Comparison of ENCODE assay signal across 13 cellular contexts in genomic region chr20:63848003-63848911, GRCh38. TPM values are rescaled to one million over a fixed set of nuclear protein-coding genes. Genes with fewer than 3 reads are reported as not detected.
A peak's percentile ranks its signal among the peaks of the same experiment; 100 is the strongest.
DNase-seq lines count a peak whose midpoint lies in the region; ATAC-seq, FAIRE-seq and TF ChIP-seq lines count a peak whose summit lies in the region.
"Had no signal": no experiment of that assay in that cellular context is flagged by ENCODE, and none has a peak within 500 bp of the region (broad histone marks: within the 10 kb centered on the region; RNA-seq: fewer than 3 reads in every experiment).

No MANE protein-coding gene starts in this region.

- peaks cover 34% of the 10 kb centered on the region for H3K4me1 ChIP-seq in NT2/D1 (ENCODE audit: insufficient read depth, insufficient read length)
- H3K4me1 ChIP-seq in endodermal cell (ENCODE audit: control insufficient read depth, insufficient read depth, low read length) = peaks cover 6% of the 10 kb centered on the region
- H3K4me1 ChIP-seq in HepG2 (ENCODE audit: insufficient read depth, low read length) = peaks cover 41% of the 10 kb centered on the region
- H3K4me1 ChIP-seq in thyroid gland = peaks cover 7 to 30% of the 10 kb centered on the region in 2 donors
- H3K4me1 ChIP-seq in SK-N-SH (ENCODE audit: control insufficient read depth in 1 of 2, insufficient read depth in 2 of 2, low read depth in 1 of 2, low read length in 1 of 2) = peaks cover 0 to 5% of the 10 kb centered on the region in 2 experiments; a peak in 1 of 4 replicates

- H3K9ac ChIP-seq in NT2/D1 (ENCODE audit: insufficient read length, low read depth) (peak overlapping the region; percentile 68), endodermal cell (ENCODE audit: extremely low read depth, low read length, poor library complexity, severe bottlenecking) (no peak overlapping the region), HepG2 (ENCODE audit: insufficient read depth, low read depth, low read length) (peak overlapping the region; percentile 39; the same call in 1 of the 2 replicates), SK-N-SH (no peak overlapping the region)

- CTCF ChIA-PET in HepG2 (lab: Yijun Ruan, JAX; ENCODE audit: low intra/inter-chr PET ratio, low total read pairs) = no interaction called here
- CTCF ChIA-PET in SK-N-SH (lab: Yijun Ruan, JAX) = interaction anchor here (0.9 to 1.7 kb wide), 3 partner anchors 18 to 73 kb away, joined by 3 to 7 read pairs (median 5); no protein-coding TSS in a partner anchor

- H3K36me3 ChIP-seq in NT2/D1 (ENCODE audit: insufficient read depth, insufficient read length, low read length) (no peaks in the 10 kb centered on the region), endodermal cell (ENCODE audit: control insufficient read depth, insufficient read depth, low read length) (no peaks in the 10 kb centered on the region), HepG2 (replicated peaks in 1 of 2; ENCODE audit: control insufficient read depth in 1 of 2, insufficient read depth in 2 of 2, low read length in 2 of 2) (no peaks in the 10 kb centered on the region), thyroid gland (no peaks in the 10 kb centered on the region), SK-N-SH (replicated peaks in 1 of 2; ENCODE audit: control insufficient read depth in 1 of 2, insufficient read depth in 2 of 2, low read length in 1 of 2) (no peaks in the 10 kb centered on the region)

- H3K27ac ChIP-seq in endodermal cell (ENCODE audit: low read depth, low read length) (peak overlapping the region; percentile 41), HepG2 (ENCODE audit: extremely low read length, insufficient read depth, low read length) (no peak overlapping the region), thyroid gland (peak overlapping the region; percentile 36 to 65 (median 38)), SK-N-SH (ENCODE audit: low read depth in 2 of 2, low read length in 1 of 2) (no peak overlapping the region)

- TF ChIP-seq RAD21 in HepG2 (CRISPR knock-in tag; IDR thresholded peaks at IDR 0.05) (0 out of 2 replicates have a peak, but pooled peaks have one; percentile 9), SK-N-SH (IDR thresholded peaks at IDR 0.05; ENCODE audit: low read length) (no peak)

- ATAC-seq in HepG2 (peak; percentile 32), GM18517 (IDR thresholded peaks at IDR 0.05; ENCODE audit: unreplicated experiment) (no peak), HG02938 (IDR thresholded peaks at IDR 0.05; ENCODE audit: unreplicated experiment) (no peak)

- H3K36me3 Mint-ChIP-seq in endodermal cell (ENCODE audit: low read depth) = no peaks in the 10 kb centered on the region
- H3K36me3 Mint-ChIP-seq: CD4-positive, alpha-beta memory T cell had no signal

- no peaks in the 10 kb centered on the region for H3K9me3 ChIP-seq in NT2/D1 (ENCODE audit: insufficient read depth, low read length)
- H3K9me3 ChIP-seq in endodermal cell (ENCODE audit: control insufficient read depth, low read length) = no peaks in the 10 kb centered on the region
- H3K9me3 ChIP-seq in HepG2 (ENCODE audit: low read length) = no peaks in the 10 kb centered on the region
- H3K9me3 ChIP-seq in thyroid gland = no peaks in the 10 kb centered on the region
- H3K9me3 ChIP-seq in SK-N-SH = no peaks in the 10 kb centered on the region

- H3K9me3 Mint-ChIP-seq in endodermal cell = no peaks in the 10 kb centered on the region
- H3K9me3 Mint-ChIP-seq: activated T-helper 2 cell treated with anti-CD3 and anti-CD28 coated beads, Interferon-gamma antibody, Interleukin-2, Interleukin-4, amounts not matched to agents 10 μg/mL and 5 μg/mL and 100 μg/mL, durations not matched to agents 14 hours and 24 hours and 36 hours; CD4-positive, alpha-beta memory T cell had no signal

- peaks cover 7% of the 10 kb centered on the region for H3K27me3 Mint-ChIP-seq in endodermal cell (ENCODE audit: insufficient read depth)

- TF ChIP-seq CTCF in endodermal cell (conservative IDR thresholded peaks at IDR 0.05) = no peak
- TF ChIP-seq CTCF in HepG2 (CRISPR knock-in tag; IDR thresholded peaks at IDR 0.05) = no peak; the same call in 1 of the 2 replicates
- no peak for TF ChIP-seq CTCF in thyroid gland (IDR thresholded peaks at IDR 0.05)
- no peak for TF ChIP-seq CTCF in SK-N-SH (IDR thresholded peaks at IDR 0.05)

- H3K9me2 ChIP-seq in SK-N-SH = no peaks in the 10 kb centered on the region

- 85 to 87% methylated on average over 18 to 28 of the region's 28 CpGs for WGBS in endodermal cell (ENCODE audit: insufficient coverage in 1 of 2, insufficient read length in 1 of 2), 2 experiments
- WGBS in HepG2 (ENCODE audit: low lambda C conversion rate) = 27% methylated on average over 27 of the region's 28 CpGs
- WGBS in thyroid gland, 2 donors = 79 to 84% methylated on average over 15 to 19 of the region's 28 CpGs
- WGBS in SK-N-SH (ENCODE audit: low lambda C conversion rate) = 90% methylated on average over 16 of the region's 28 CpGs

- H3K27ac Mint-ChIP-seq in endodermal cell = no peak overlapping the region
- H3K27ac Mint-ChIP-seq: activated T-helper 2 cell treated with anti-CD3 and anti-CD28 coated beads, Interferon-gamma antibody, Interleukin-2, Interleukin-4, amounts not matched to agents 10 μg/mL and 5 μg/mL and 100 μg/mL, durations not matched to agents 14 hours and 24 hours and 36 hours; CD4-positive, alpha-beta memory T cell had no signal

- H2AFZ ChIP-seq in HepG2 (ENCODE audit: low read length) = no peak overlapping the region
- H2AFZ ChIP-seq in SK-N-SH (ENCODE audit: low read depth) = no peak overlapping the region

- in situ Hi-C loops in HepG2 (cut with HindIII; ENCODE audit: extremely low pct_ligation_motif_present, low pct_unique_long_range_greater_than_20kb) = no loop called here

- H3K79me2 ChIP-seq in HepG2 (ENCODE audit: insufficient read depth, low read length) (no peaks in the 10 kb centered on the region), SK-N-SH (ENCODE audit: insufficient read depth) (no peaks in the 10 kb centered on the region)

- H3F3A ChIP-seq in SK-N-SH (replicated peaks; ENCODE audit: insufficient read depth) = no peaks in the 10 kb centered on the region

- FAIRE-seq in HepG2 (lab: Jason Lieb, UNC) = no peak

- no TSS peak for BruUV-seq in HepG2 (replicated peaks; lab: Mats Ljungman, UMichigan)

- no peak overlapping the region for H3K4me3 Mint-ChIP-seq in endodermal cell

- H4K20me1 ChIP-seq in HepG2 (ENCODE audit: insufficient read depth, low read length) (no peaks in the 10 kb centered on the region), SK-N-SH (ENCODE audit: insufficient read depth) (no peaks in the 10 kb centered on the region)

- H3K27me3 ChIP-seq in NT2/D1 (ENCODE audit: insufficient read depth, insufficient read length) (no peaks in the 10 kb centered on the region), endodermal cell (ENCODE audit: control insufficient read depth, insufficient read depth, low read length, poor library complexity, severe bottlenecking) (no peaks in the 10 kb centered on the region), HepG2 (ENCODE audit: control insufficient read depth in 1 of 2, insufficient read depth in 2 of 2, low read length in 2 of 2) (peaks cover 7 to 25% of the 10 kb centered on the region in 2 experiments), thyroid gland (no peaks in the 10 kb centered on the region), SK-N-SH (ENCODE audit: insufficient read depth) (no peaks in the 10 kb centered on the region)

- no peak for TF ChIP-seq POLR2A in HepG2 (IDR thresholded peaks at IDR 0.05; ENCODE audit: insufficient read depth in 1 of 2, low read depth in 2 of 2, low read length in 2 of 2)
- no peak for TF ChIP-seq POLR2A in thyroid gland (IDR thresholded peaks at IDR 0.05)

- H3K4me3 ChIP-seq in NT2/D1 (ENCODE audit: insufficient read length, low read depth) (peak overlapping the region; percentile 2), endodermal cell (ENCODE audit: low read length) (no peak overlapping the region), HepG2 (replicated peaks in 1 of 3; ENCODE audit: insufficient read depth in 1 of 3, low read depth in 2 of 3, low read length in 3 of 3) (peak overlapping the region; percentile 30 to 71 (median 47)), thyroid gland (replicated peaks in 1 of 3) (no peak overlapping the region), SK-N-SH (ENCODE audit: low read depth in 2 of 2, low read length in 1 of 2) (no peak overlapping the region)

- intact Hi-C loops in HepG2 (cut with micrococcal nuclease; ENCODE audit: unreplicated experiment) = no loop called here
- intact Hi-C loops in thyroid gland (cut with DNase I) = no loop called here

- H3K4me1 Mint-ChIP-seq in endodermal cell = peaks cover 2% of the 10 kb centered on the region

- peak overlapping the region; percentile 66 for H3K4me2 ChIP-seq in HepG2 (ENCODE audit: low read depth, low read length)
- no peak overlapping the region for H3K4me2 ChIP-seq in SK-N-SH

- no peak for DNase-seq in NT2/D1 (ENCODE audit: low read depth, low spot score)
- DNase-seq in endodermal cell = peak; percentile 68
- DNase-seq in HepG2 (ENCODE audit: low spot score) = no peak
- DNase-seq in thyroid gland = no peak
- no peak for DNase-seq in SK-N-SH
- DNase-seq: activated CD4-positive, alpha-beta T cell treated with anti-CD3 and anti-CD28 coated beads, Interleukin-2, amount 50 U/mL, for 1 hour; CD4-positive, alpha-beta memory T cell; KG1; NCI-H2107; T-helper 2 cell had no signal

- POLR2A ChIA-PET in HepG2 (lab: Yijun Ruan, JAX) = interaction anchor here (0.6 to 3.7 kb wide), 12 partner anchors 8 to 274 kb away, joined by 3 to 29 read pairs (median 5); partner anchors contain the start of genes ABHD16B, ARFRP1, HELZ2 and SLC2A4RG
- POLR2A ChIA-PET in SK-N-SH (lab: Yijun Ruan, JAX) = no interaction called here

- TF ChIP-seq EP300 in HepG2 (IDR thresholded peaks at IDR 0.05; ENCODE audit: low read depth in 2 of 2, low read length in 2 of 2) = no peak
- TF ChIP-seq EP300 in HepG2 (CRISPR knock-in tag; IDR thresholded peaks at IDR 0.05; ENCODE audit: borderline replicate concordance) = no peak
- no peak for TF ChIP-seq EP300 in SK-N-SH (IDR thresholded peaks at IDR 0.05; ENCODE audit: borderline replicate concordance in 1 of 2, low read depth in 1 of 2, low read length in 1 of 2)

RNA-seq across cellular contexts. Expression of gene ABHD16B, which starts 13.0 kb away (rescaled TPM):
- total RNA-seq in endodermal cell (not detected), HepG2 (2016; rRNA removed; fragmentation: Illumina TruSeq; extraction: Trizol) (not detected in 2 replicates), thyroid gland (not detected)
- not detected for polyA plus RNA-seq in endodermal cell (2013, experiment 1 of 2)
- polyA plus RNA-seq in endodermal cell (2013, experiment 2 of 2) = not detected
- total RNA-seq in HepG2 (2016; cell fraction: cytosol; rRNA removed; fragmentation: Illumina TruSeq; extraction: Trizol; ENCODE audit: low read depth) = not detected in 2 replicates
- total RNA-seq in HepG2 (2016; cell fraction: insoluble cytoplasmic fraction; rRNA removed; fragmentation: Illumina TruSeq; extraction: Trizol) = not detected in 2 replicates
- not detected in 2 replicates for total RNA-seq in HepG2 (2016; cell fraction: membrane; rRNA removed; fragmentation: Illumina TruSeq; extraction: Trizol)
- not detected in 2 replicates for total RNA-seq in HepG2 (2016; cell fraction: nucleus; rRNA removed; fragmentation: Illumina TruSeq; extraction: Trizol)
- polyA plus RNA-seq in HepG2 (2011; rRNA removed) (not detected in 2 replicates), SK-N-SH (2012; rRNA removed) (not detected in 2 replicates)
- polyA plus RNA-seq in HepG2 (2011; cell fraction: cytosol; rRNA removed) = not detected in 2 replicates
- polyA plus RNA-seq in HepG2 (2011; cell fraction: nucleus; rRNA removed) = not detected in 2 replicates
- not detected in 2 replicates for polyA plus RNA-seq in HepG2 (2012)
- polyA plus RNA-seq in HepG2 (2016; cell fraction: cytosol; fragmentation: Illumina TruSeq; extraction: Trizol; ENCODE audit: low read depth) = not detected in 2 replicates
- not detected in 2 replicates for polyA plus RNA-seq in HepG2 (2016; cell fraction: insoluble cytoplasmic fraction; fragmentation: Illumina TruSeq; extraction: Trizol; ENCODE audit: low read depth)
- not detected in 2 replicates for polyA plus RNA-seq in HepG2 (2016; cell fraction: membrane; fragmentation: Illumina TruSeq; extraction: Trizol; ENCODE audit: low read depth)
- not detected in 2 replicates for polyA plus RNA-seq in HepG2 (2016; cell fraction: nucleus; fragmentation: Illumina TruSeq; extraction: Trizol; ENCODE audit: insufficient read depth, low read depth)
- polyA minus RNA-seq in HepG2 (2011; rRNA and poly(A)+ RNA removed; ENCODE audit: low replicate concordance) = not detected in 2 replicates
- not detected in 2 replicates for polyA minus RNA-seq in HepG2 (2011; cell fraction: cytosol; rRNA and poly(A)+ RNA removed)
- polyA minus RNA-seq in HepG2 (2011; cell fraction: nucleus; rRNA and poly(A)+ RNA removed) = not detected in 2 replicates
- polyA plus RNA-seq in SK-N-SH (2012; cell fraction: cytosol; rRNA removed) = not detected in 2 replicates
- not detected in 2 replicates for polyA plus RNA-seq in SK-N-SH (2012; cell fraction: nucleus; rRNA removed)
- total RNA-seq: activated T-helper 2 cell treated with anti-CD3 and anti-CD28 coated beads, Interferon-gamma antibody, Interleukin-2, Interleukin-4, amounts not matched to agents 10 μg/mL and 5 μg/mL and 100 μg/mL, durations not matched to agents 14 hours and 24 hours and 36 hours; CD4-positive, alpha-beta memory T cell had no signal
- polyA plus RNA-seq: CD4-positive, alpha-beta memory T cell had no signal

RNA-seq across cellular contexts. Expression of gene TPD52L2, which starts 16.8 kb away (rescaled TPM):
- total RNA-seq in endodermal cell (10 to 100 TPM; 68.3 to 85.2 TPM), HepG2 (2016; rRNA removed; fragmentation: Illumina TruSeq; extraction: Trizol) (156 and 187 TPM in 2 replicates), thyroid gland (10 to 100 TPM; 69.4 to 93.3 (median 89.6) TPM)
- 68.0 TPM for polyA plus RNA-seq in endodermal cell (2013, experiment 1 of 2)
- 64.1 TPM for polyA plus RNA-seq in endodermal cell (2013, experiment 2 of 2)
- 17.3 and 18.9 TPM in 2 replicates for total RNA-seq in HepG2 (2016; cell fraction: cytosol; rRNA removed; fragmentation: Illumina TruSeq; extraction: Trizol; ENCODE audit: low read depth)
- total RNA-seq in HepG2 (2016; cell fraction: insoluble cytoplasmic fraction; rRNA removed; fragmentation: Illumina TruSeq; extraction: Trizol) = 159 and 183 TPM in 2 replicates
- total RNA-seq in HepG2 (2016; cell fraction: membrane; rRNA removed; fragmentation: Illumina TruSeq; extraction: Trizol) = 68.0 and 74.8 TPM in 2 replicates
- total RNA-seq in HepG2 (2016; cell fraction: nucleus; rRNA removed; fragmentation: Illumina TruSeq; extraction: Trizol) = 80.6 and 85.7 TPM in 2 replicates
- polyA plus RNA-seq in HepG2 (2011; rRNA removed) (184 and 198 TPM in 2 replicates), SK-N-SH (2012; rRNA removed) (137 and 161 TPM in 2 replicates)
- 197 and 204 TPM in 2 replicates for polyA plus RNA-seq in HepG2 (2011; cell fraction: cytosol; rRNA removed)
- 163 and 169 TPM in 2 replicates for polyA plus RNA-seq in HepG2 (2011; cell fraction: nucleus; rRNA removed)
- 96.3 and 115 TPM in 2 replicates for polyA plus RNA-seq in HepG2 (2012)
- 18.7 and 19.4 TPM in 2 replicates for polyA plus RNA-seq in HepG2 (2016; cell fraction: cytosol; fragmentation: Illumina TruSeq; extraction: Trizol; ENCODE audit: low read depth)
- polyA plus RNA-seq in HepG2 (2016; cell fraction: insoluble cytoplasmic fraction; fragmentation: Illumina TruSeq; extraction: Trizol; ENCODE audit: low read depth) = 188 and 207 TPM in 2 replicates
- 59.6 and 59.7 TPM in 2 replicates for polyA plus RNA-seq in HepG2 (2016; cell fraction: membrane; fragmentation: Illumina TruSeq; extraction: Trizol; ENCODE audit: low read depth)
- polyA plus RNA-seq in HepG2 (2016; cell fraction: nucleus; fragmentation: Illumina TruSeq; extraction: Trizol; ENCODE audit: insufficient read depth, low read depth) = 162 and 173 TPM in 2 replicates
- polyA minus RNA-seq in HepG2 (2011; rRNA and poly(A)+ RNA removed; ENCODE audit: low replicate concordance) = 128 and 150 TPM in 2 replicates
- 114 and 118 TPM in 2 replicates for polyA minus RNA-seq in HepG2 (2011; cell fraction: cytosol; rRNA and poly(A)+ RNA removed)
- polyA minus RNA-seq in HepG2 (2011; cell fraction: nucleus; rRNA and poly(A)+ RNA removed) = 47.3 and 56.6 TPM in 2 replicates
- 108 and 143 TPM in 2 replicates for polyA plus RNA-seq in SK-N-SH (2012; cell fraction: cytosol; rRNA removed)
- polyA plus RNA-seq in SK-N-SH (2012; cell fraction: nucleus; rRNA removed) = 139 and 148 TPM in 2 replicates

RNA-seq across cellular contexts. Expression of gene ZBTB46, which starts 17.2 kb away (rescaled TPM):
- total RNA-seq in endodermal cell = 10 to 100 TPM; 24.9 to 25.9 TPM
- 8.4 TPM for polyA plus RNA-seq in endodermal cell (2013, experiment 1 of 2)
- polyA plus RNA-seq in endodermal cell (2013, experiment 2 of 2) = 7.5 TPM
- total RNA-seq in HepG2 (2016; rRNA removed; fragmentation: Illumina TruSeq; extraction: Trizol) = 10.9 and 13.5 TPM in 2 replicates
- 74.9 and 80.6 TPM in 2 replicates for total RNA-seq in HepG2 (2016; cell fraction: cytosol; rRNA removed; fragmentation: Illumina TruSeq; extraction: Trizol; ENCODE audit: low read depth)
- total RNA-seq in HepG2 (2016; cell fraction: insoluble cytoplasmic fraction; rRNA removed; fragmentation: Illumina TruSeq; extraction: Trizol) = 10.9 and 15.4 TPM in 2 replicates
- 51.8 and 55.2 TPM in 2 replicates for total RNA-seq in HepG2 (2016; cell fraction: membrane; rRNA removed; fragmentation: Illumina TruSeq; extraction: Trizol)
- 8.7 and 9.2 TPM in 2 replicates for total RNA-seq in HepG2 (2016; cell fraction: nucleus; rRNA removed; fragmentation: Illumina TruSeq; extraction: Trizol)
- polyA plus RNA-seq in HepG2 (2011; rRNA removed) = 1.6 and 2.7 TPM in 2 replicates
- 1.6 and 2.0 TPM in 2 replicates for polyA plus RNA-seq in HepG2 (2011; cell fraction: cytosol; rRNA removed)
- 7.2 and 7.6 TPM in 2 replicates for polyA plus RNA-seq in HepG2 (2011; cell fraction: nucleus; rRNA removed)
- 3.8 and 5.3 TPM in 2 replicates for polyA plus RNA-seq in HepG2 (2012)
- 0.45 and 0.85 TPM in 2 replicates for polyA plus RNA-seq in HepG2 (2016; cell fraction: cytosol; fragmentation: Illumina TruSeq; extraction: Trizol; ENCODE audit: low read depth)
- 3.9 and 4.2 TPM in 2 replicates for polyA plus RNA-seq in HepG2 (2016; cell fraction: insoluble cytoplasmic fraction; fragmentation: Illumina TruSeq; extraction: Trizol; ENCODE audit: low read depth)
- polyA plus RNA-seq in HepG2 (2016; cell fraction: membrane; fragmentation: Illumina TruSeq; extraction: Trizol; ENCODE audit: low read depth) = 1.4 and 1.5 TPM in 2 replicates
- 7.1 and 7.5 TPM in 2 replicates for polyA plus RNA-seq in HepG2 (2016; cell fraction: nucleus; fragmentation: Illumina TruSeq; extraction: Trizol; ENCODE audit: insufficient read depth, low read depth)
- polyA minus RNA-seq in HepG2 (2011; rRNA and poly(A)+ RNA removed; ENCODE audit: low replicate concordance) = 18.8 and 33.6 TPM in 2 replicates
- polyA minus RNA-seq in HepG2 (2011; cell fraction: cytosol; rRNA and poly(A)+ RNA removed) = 8.3 and 9.0 TPM in 2 replicates
- polyA minus RNA-seq in HepG2 (2011; cell fraction: nucleus; rRNA and poly(A)+ RNA removed) = 5.4 and 9.1 TPM in 2 replicates
- 10 to 100 TPM; 15.9 to 39.9 (median 27.7) TPM for total RNA-seq in thyroid gland
- polyA plus RNA-seq in SK-N-SH (2012; rRNA removed) = 0.11 and 0.15 TPM in 2 replicates
- polyA plus RNA-seq in SK-N-SH (2012; cell fraction: cytosol; rRNA removed) = 0.10 and 0.26 TPM in 2 replicates
- 0.43 and 0.71 TPM in 2 replicates for polyA plus RNA-seq in SK-N-SH (2012; cell fraction: nucleus; rRNA removed)

RNA-seq across cellular contexts. Expression of gene DNAJC5, which starts 46.7 kb away (rescaled TPM):
- total RNA-seq in endodermal cell (10 to 100 TPM; 25.8 to 26.8 TPM), HepG2 (2016; rRNA removed; fragmentation: Illumina TruSeq; extraction: Trizol) (54.3 and 64.5 TPM in 2 replicates), thyroid gland (10 to 100 TPM; 38.4 to 87.4 (median 75.1) TPM)
- 26.0 TPM for polyA plus RNA-seq in endodermal cell (2013, experiment 1 of 2)
- polyA plus RNA-seq in endodermal cell (2013, experiment 2 of 2) = 25.3 TPM
- total RNA-seq in HepG2 (2016; cell fraction: cytosol; rRNA removed; fragmentation: Illumina TruSeq; extraction: Trizol; ENCODE audit: low read depth) = 11.9 and 12.0 TPM in 2 replicates
- total RNA-seq in HepG2 (2016; cell fraction: insoluble cytoplasmic fraction; rRNA removed; fragmentation: Illumina TruSeq; extraction: Trizol) = 48.4 and 65.4 TPM in 2 replicates
- 20.9 and 21.3 TPM in 2 replicates for total RNA-seq in HepG2 (2016; cell fraction: membrane; rRNA removed; fragmentation: Illumina TruSeq; extraction: Trizol)
- 36.9 and 44.3 TPM in 2 replicates for total RNA-seq in HepG2 (2016; cell fraction: nucleus; rRNA removed; fragmentation: Illumina TruSeq; extraction: Trizol)
- polyA plus RNA-seq in HepG2 (2011; rRNA removed) (42.8 and 51.8 TPM in 2 replicates), SK-N-SH (2012; rRNA removed) (24.2 and 26.2 TPM in 2 replicates)
- polyA plus RNA-seq in HepG2 (2011; cell fraction: cytosol; rRNA removed) = 50.7 and 53.5 TPM in 2 replicates
- 53.1 and 56.7 TPM in 2 replicates for polyA plus RNA-seq in HepG2 (2011; cell fraction: nucleus; rRNA removed)
- 35.9 and 42.1 TPM in 2 replicates for polyA plus RNA-seq in HepG2 (2012)
- 6.9 and 7.7 TPM in 2 replicates for polyA plus RNA-seq in HepG2 (2016; cell fraction: cytosol; fragmentation: Illumina TruSeq; extraction: Trizol; ENCODE audit: low read depth)
- polyA plus RNA-seq in HepG2 (2016; cell fraction: insoluble cytoplasmic fraction; fragmentation: Illumina TruSeq; extraction: Trizol; ENCODE audit: low read depth) = 37.7 and 43.6 TPM in 2 replicates
- 11.5 and 11.7 TPM in 2 replicates for polyA plus RNA-seq in HepG2 (2016; cell fraction: membrane; fragmentation: Illumina TruSeq; extraction: Trizol; ENCODE audit: low read depth)
- 52.1 and 53.7 TPM in 2 replicates for polyA plus RNA-seq in HepG2 (2016; cell fraction: nucleus; fragmentation: Illumina TruSeq; extraction: Trizol; ENCODE audit: insufficient read depth, low read depth)
- polyA minus RNA-seq in HepG2 (2011; rRNA and poly(A)+ RNA removed; ENCODE audit: low replicate concordance) = 45.9 and 137 TPM in 2 replicates
- polyA minus RNA-seq in HepG2 (2011; cell fraction: cytosol; rRNA and poly(A)+ RNA removed) = 49.8 and 50.2 TPM in 2 replicates
- 27.8 and 28.3 TPM in 2 replicates for polyA minus RNA-seq in HepG2 (2011; cell fraction: nucleus; rRNA and poly(A)+ RNA removed)
- 13.7 and 19.3 TPM in 2 replicates for polyA plus RNA-seq in SK-N-SH (2012; cell fraction: cytosol; rRNA removed)
- 25.6 and 26.2 TPM in 2 replicates for polyA plus RNA-seq in SK-N-SH (2012; cell fraction: nucleus; rRNA removed)

Comparison
In these comparisons a context has a peak if more than half of its experiments do, and no peak if none do; other contexts are left out.
1. H3K4me3 ChIP-seq: peak in NT2/D1 (single experiment) and HepG2 (3 of 3); none in endodermal cell (single experiment), thyroid gland (0 of 3) and SK-N-SH (0 of 2).
2. H3K9ac ChIP-seq: peak in NT2/D1 (single experiment) and HepG2 (single experiment); none in endodermal cell (single experiment) and SK-N-SH (single experiment).
3. H3K27ac ChIP-seq: peak in endodermal cell (single experiment) and thyroid gland (3 of 3); none in HepG2 (single experiment) and SK-N-SH (0 of 2).